25 cellular contexts compared by ENCODE assay signal in the genomic region with DNA sequence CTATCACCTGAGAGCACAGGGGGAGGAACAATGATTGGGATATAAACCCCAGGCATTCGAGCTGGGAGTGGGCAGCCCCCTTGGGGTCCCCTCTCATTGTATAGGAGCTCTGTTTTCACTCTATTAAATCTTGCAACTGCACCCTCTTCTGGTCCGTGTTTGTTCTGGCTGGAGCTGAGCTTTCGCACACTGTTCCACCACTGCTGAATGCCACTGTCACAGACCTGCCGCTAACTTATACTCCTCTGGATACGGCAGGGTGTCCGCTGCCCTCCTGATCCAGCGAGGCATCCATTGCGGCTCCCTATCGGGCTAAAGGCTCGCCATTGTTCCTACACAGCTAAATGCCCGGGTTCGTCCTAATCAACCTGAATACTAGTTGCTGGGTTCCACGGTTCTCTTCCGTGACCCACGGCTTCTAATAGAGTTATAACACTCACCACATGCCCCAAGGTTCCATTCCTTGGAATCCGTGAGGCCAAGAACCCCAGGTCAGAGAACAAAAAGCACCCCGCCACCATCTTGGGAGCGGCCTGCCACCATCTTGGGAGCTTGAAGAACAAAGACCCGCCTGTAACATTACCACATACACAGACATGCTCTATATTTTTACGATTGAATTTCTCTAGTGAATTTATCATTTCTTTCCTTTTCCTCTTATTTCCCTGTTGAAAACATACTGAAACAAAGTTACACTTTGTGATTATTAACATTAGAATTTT.
"Had no signal": no experiment of that assay in that cellular context is flagged by ENCODE, and none has a peak within 500 bp of the region (broad histone marks: within the 10 kb centered on the region; RNA-seq: fewer than 3 reads in every experiment).

No MANE protein-coding gene starts in this region.

- H3K27ac ChIP-seq: brain microvascular endothelial cell, PC-9, SJCRH30, VCaP had no signal

- H2AFZ ChIP-seq: PC-9 had no signal

- H3K9ac ChIP-seq: SK-N-SH had no signal

- ATAC-seq: activated CD4-positive, alpha-beta T cell treated with anti-CD3 and anti-CD28 coated beads for 36 hours; activated T-cell treated with anti-CD3 and anti-CD28 coated beads, Interleukin-2, amount 50 U/mL, for 72 hours had no signal

- H3K4me3 Mint-ChIP-seq: activated CD4-positive, alpha-beta memory T cell treated with anti-CD3 and anti-CD28 coated beads, Interleukin-2, amount 10 ng/mL, durations not matched to agents 7 days and 5 days; activated CD4-positive, alpha-beta T cell treated with anti-CD3 and anti-CD28 coated beads for 36 hours; activated naive CD4-positive, alpha-beta T cell treated with anti-CD3 and anti-CD28 coated beads, Interleukin-2, amount 10 ng/mL, durations not matched to agents 7 days and 5 days; activated naive CD8-positive, alpha-beta T cell treated with anti-CD3 and anti-CD28 coated beads for 36 hours; activated T-cell treated with anti-CD3 and anti-CD28 coated beads, Interleukin-2, amount 50 U/mL, for 72 hours had no signal

- H3K4me1 Mint-ChIP-seq: activated CD4-positive, alpha-beta T cell treated with anti-CD3 and anti-CD28 coated beads for 36 hours; activated naive CD8-positive, alpha-beta T cell treated with anti-CD3 and anti-CD28 coated beads for 36 hours had no signal

- H3K4me3 ChIP-seq: PC-9, SJCRH30 had no signal

- H3K27ac Mint-ChIP-seq: activated CD4-positive, alpha-beta memory T cell treated with anti-CD3 and anti-CD28 coated beads, Interleukin-2, amount 10 ng/mL, durations not matched to agents 7 days and 5 days; activated CD4-positive, alpha-beta T cell treated with anti-CD3 and anti-CD28 coated beads for 36 hours; activated naive CD4-positive, alpha-beta T cell treated with anti-CD3 and anti-CD28 coated beads, Interleukin-2, amount 10 ng/mL, durations not matched to agents 7 days and 5 days; activated naive CD8-positive, alpha-beta T cell treated with anti-CD3 and anti-CD28 coated beads for 36 hours; activated T-cell treated with anti-CD3 and anti-CD28 coated beads, Interleukin-2, amount 50 U/mL, for 72 hours; activated T-helper 2 cell treated with anti-CD3 and anti-CD28 coated beads, Interferon-gamma antibody, Interleukin-2, Interleukin-4, amounts not matched to agents 10 μg/mL and 5 μg/mL and 100 μg/mL, durations not matched to agents 14 hours and 24 hours and 36 hours had no signal

- H3K27me3 ChIP-seq: brain microvascular endothelial cell, SJCRH30 had no signal

- H3K4me2 ChIP-seq: PC-9, SK-N-SH had no signal

- H3K27me3 Mint-ChIP-seq: activated CD4-positive, alpha-beta memory T cell treated with anti-CD3 and anti-CD28 coated beads, Interleukin-2, amount 10 ng/mL, durations not matched to agents 7 days and 5 days; activated CD4-positive, alpha-beta T cell treated with anti-CD3 and anti-CD28 coated beads for 36 hours; activated naive CD4-positive, alpha-beta T cell treated with anti-CD3 and anti-CD28 coated beads, Interleukin-2, amount 10 ng/mL, durations not matched to agents 7 days and 5 days; activated naive CD8-positive, alpha-beta T cell treated with anti-CD3 and anti-CD28 coated beads for 36 hours had no signal

- H3K9me3 Mint-ChIP-seq: activated CD4-positive, alpha-beta memory T cell treated with anti-CD3 and anti-CD28 coated beads, Interleukin-2, amount 10 ng/mL, durations not matched to agents 7 days and 5 days; activated naive CD4-positive, alpha-beta T cell treated with anti-CD3 and anti-CD28 coated beads, Interleukin-2, amount 10 ng/mL, durations not matched to agents 7 days and 5 days; activated naive CD8-positive, alpha-beta T cell treated with anti-CD3 and anti-CD28 coated beads for 36 hours; activated T-cell treated with anti-CD3 and anti-CD28 coated beads, Interleukin-2, amount 50 U/mL, for 72 hours; activated T-helper 2 cell treated with anti-CD3 and anti-CD28 coated beads, Interferon-gamma antibody, Interleukin-2, Interleukin-4, amounts not matched to agents 10 μg/mL and 5 μg/mL and 100 μg/mL, durations not matched to agents 14 hours and 24 hours and 36 hours had no signal

- DNase-seq: activated CD4-positive, alpha-beta memory T cell treated with anti-CD3 and anti-CD28 coated beads, Interleukin-2, amount 10 ng/mL, durations not matched to agents 7 days and 5 days; activated CD4-positive, alpha-beta T cell treated with anti-CD3 and anti-CD28 coated beads for 36 hours; activated CD4-positive, alpha-beta T cell treated with anti-CD3 and anti-CD28 coated beads, Interleukin-2, amount 50 U/mL, for 1 hour; activated gamma-delta T cell treated with Interleukin-2 at 50 U/mL for 16 hours; activated naive CD4-positive, alpha-beta T cell treated with anti-CD3 and anti-CD28 coated beads, Interleukin-2, amount 10 ng/mL, durations not matched to agents 7 days and 5 days; activated naive CD8-positive, alpha-beta T cell treated with anti-CD3 and anti-CD28 coated beads for 36 hours; activated T-cell treated with anti-CD3 and anti-CD28 coated beads for 4 hours; activated T-cell treated with anti-CD3 and anti-CD28 coated beads, Interleukin-2, amount 50 U/mL, for 72 hours; brain microvascular endothelial cell; cerebellar nuclear complex; Karpas-422; NCI-H1092; NCI-H1417 treated with DMSO at 0.1 percent for 48 hours; NCI-H1694; NCI-H2029; NCI-H2107; NCI-H524; PC-9; Right ventricle myocardium superior; RPMI8226; SJCRH30; SK-N-SH; T-helper 1 cell had no signal

- H3K36me3 ChIP-seq: brain microvascular endothelial cell had no signal

- H3K9me3 ChIP-seq: SJCRH30, SK-N-SH had no signal
